10 cellular contexts compared by ENCODE assay signal in genomic region chr18:23970161-23971153, GRCh38. TPM values are rescaled to one million over a fixed set of nuclear protein-coding genes. Genes with fewer than 3 reads are reported as not detected.
DNase-seq lines count a peak whose midpoint lies in the region; ATAC-seq, FAIRE-seq and TF ChIP-seq lines count a peak whose summit lies in the region.
"Had no signal": no experiment of that assay in that cellular context is flagged by ENCODE, and none has a peak within 500 bp of the region (broad histone marks: within the 10 kb centered on the region; RNA-seq: fewer than 3 reads in every experiment).

No MANE protein-coding gene starts in this region.

- H3K27ac ChIP-seq in KOPT-K1 (ENCODE audit: low read depth, low read length, poor library complexity, severe bottlenecking) = peak overlapping the region; percentile 41
- peak overlapping the region; percentile 26; the same call in 1 of the 2 replicates for H3K27ac ChIP-seq in GM12878 (ENCODE audit: control insufficient read depth, insufficient read depth)

- H2AFZ ChIP-seq in GM12878 (ENCODE audit: control insufficient read depth, low read depth, low read length) = peak overlapping the region; percentile 59

- DNase-seq in activated CD4-positive, alpha-beta T cell treated with anti-CD3 and anti-CD28 coated beads for 1 hour = peak; percentile 38
- DNase-seq in GM12878 (ENCODE audit: low read depth, low spot score) = peak; percentile 42
- peak; percentile 54 to 56 for DNase-seq in stimulated activated CD8-positive, alpha-beta memory T cell treated with anti-CD3 and anti-CD28 coated beads, Interleukin-7, amount 100 ng/mL, for 4 hours (ENCODE audit: low read depth in 2 of 2)
- DNase-seq in HEK293T (ENCODE audit: extremely low spot score) = no peak
- DNase-seq in GDM1 (lab: John Stamatoyannopoulos, UW) = no peak
- DNase-seq: endodermal cell, uterus had no signal

- TF ChIP-seq POLR2A in GM12878 (IDR thresholded peaks at IDR 0.05; ENCODE audit: low read depth, low read length) = no peak

- no peak for TF ChIP-seq EP300 in GM12878 (IDR thresholded peaks at IDR 0.05; ENCODE audit: borderline replicate concordance in 1 of 2, control insufficient read depth in 1 of 2, low read depth in 2 of 2, low read length in 2 of 2)

- TF ChIP-seq CTCF in GM12878 (IDR thresholded peaks at IDR 0.05 in 2 of 3, conservative IDR thresholded peaks at IDR 0.05 in 1 of 3; ENCODE audit: control insufficient read depth in 2 of 3, extremely low read depth in 1 of 3, insufficient read depth in 1 of 3, low read depth in 3 of 3, low read length in 3 of 3) = no peak

- in situ Hi-C loops in GM12878 (cut with MboI) = no loop called here

- POLR2A ChIA-PET in GM12878 (lab: Charles Lee) = interaction anchor here (0.6 to 0.8 kb wide), 3 partner anchors 11 to 36 kb away, joined by 3 read pairs; no protein-coding TSS in a partner anchor
- POLR2A ChIA-PET in HEK293T (lab: Yijun Ruan, JAX) = no interaction called here

- no peaks in the 10 kb centered on the region for H4K20me1 ChIP-seq in GM12878 (ENCODE audit: control insufficient read depth, insufficient read depth)

- H3K27me3 ChIP-seq in GM12878 (replicated peaks in 1 of 2; ENCODE audit: control insufficient read depth in 2 of 2, insufficient read depth in 2 of 2, low read length in 1 of 2) = no peaks in the 10 kb centered on the region
- H3K27me3 ChIP-seq: uterus had no signal

- no TSS peak for BruUV-seq in GM12878 (replicated peaks; lab: Mats Ljungman, UMichigan)

- RAD21 ChIA-PET in GM12878 (lab: Charles Lee; ENCODE audit: unreplicated experiment) = no interaction called here

- peaks cover 36% of the 10 kb centered on the region for H3K4me1 ChIP-seq in GM12878 (ENCODE audit: control insufficient read depth, insufficient read depth, low read length)
- H3K4me1 ChIP-seq: uterus had no signal

- H3K4me3 ChIP-seq in GM12878 = no peak overlapping the region
- H3K4me3 ChIP-seq: uterus had no signal

- SMC1A ChIA-PET in GM12878 (lab: Charles Lee; ENCODE audit: uncharacterized antibody, unreplicated experiment) = interaction anchor here (0.9 to 1.6 kb wide), 4 partner anchors 11 to 149 kb away, joined by 3 to 7 read pairs (median 4); no protein-coding TSS in a partner anchor

- CTCF ChIA-PET in GM12878 (lab: Yijun Ruan, JAX) (interaction anchor here (1.2 to 1.4 kb wide), 3 partner anchors 33 to 52 kb away, joined by 3 to 4 read pairs (median 3); no protein-coding TSS in a partner anchor), HEK293T (lab: Yijun Ruan, JAX) (no interaction called here)

- TF ChIP-seq RAD21 in GM12878 (IDR thresholded peaks at IDR 0.05; ENCODE audit: insufficient read depth, low read depth, low read length) = no peak

- ATAC-seq in GM12878 (peak; percentile 39), GM21390 (IDR thresholded peaks at IDR 0.05; ENCODE audit: unreplicated experiment) (no peak)

- FAIRE-seq in GM12878 (lab: Jason Lieb, UNC) = no peak
- FAIRE-seq: TTC549 had no signal

- H3K36me3 ChIP-seq in KOPT-K1 (ENCODE audit: insufficient read depth, low read length) = no peaks in the 10 kb centered on the region
- H3K36me3 ChIP-seq in GM12878 (ENCODE audit: control insufficient read depth in 2 of 2, insufficient read depth in 2 of 2, low read length in 1 of 2) = no peaks in the 10 kb centered on the region
- H3K36me3 ChIP-seq: uterus had no signal

- no peaks in the 10 kb centered on the region for H3K79me2 ChIP-seq in GM12878 (ENCODE audit: control insufficient read depth, insufficient read depth, low read length)

- WGBS in GM12878 (ENCODE audit: insufficient coverage, insufficient replicate concordance, low lambda C conversion rate, missing lambda C conversion rate) = 19% methylated on average over 7 of the region's 7 CpGs

- H3K9ac ChIP-seq in GM12878 (ENCODE audit: control insufficient read depth, insufficient read depth, low read length) = no peak overlapping the region

- no peaks in the 10 kb centered on the region for H3K9me3 ChIP-seq in KOPT-K1 (ENCODE audit: insufficient read depth, low read length, poor library complexity, severe bottlenecking)
- H3K9me3 ChIP-seq in GM12878 (replicated peaks; ENCODE audit: control insufficient read depth, insufficient read depth, low read length) = no peaks in the 10 kb centered on the region
- H3K9me3 ChIP-seq: uterus had no signal

- intact Hi-C loops in GM12878 (cut with micrococcal nuclease; ENCODE audit: unreplicated experiment) = loop anchor here (2.0 kb wide), 1 partner anchor 38 kb away; no protein-coding TSS in a partner anchor

- H3K4me2 ChIP-seq in GM12878 (ENCODE audit: control insufficient read depth, insufficient read depth) = 0 out of 2 replicates have a peak overlapping the region, but pooled peaks have one; percentile 14

TF ChIP-seq in GM12878, 131 proteins besides CTCF, POLR2A, EP300 and RAD21 (continues in another document):
- TF ChIP-seq NR2C2 (IDR thresholded peaks at IDR 0.05; ENCODE audit: borderline replicate concordance, control insufficient read depth, insufficient read length, low read depth) (no peak), SIN3A (IDR thresholded peaks at IDR 0.05; ENCODE audit: low read depth, low read length) (no peak), KDM1A (IDR thresholded peaks at IDR 0.05; ENCODE audit: borderline replicate concordance) (no peak), BACH1 (IDR thresholded peaks at IDR 0.05; ENCODE audit: borderline replicate concordance) (no peak), NR2F1 (conservative IDR thresholded peaks at IDR 0.05) (no peak), CHD4 (IDR thresholded peaks at IDR 0.05) (no peak), CEBPB (IDR thresholded peaks at IDR 0.05; ENCODE audit: borderline replicate concordance in 1 of 2, low read depth in 2 of 2, low read length in 2 of 2) (no peak), ZNF384 (IDR thresholded peaks at IDR 0.05; ENCODE audit: borderline replicate concordance, low read depth, low read length) (peak; percentile 15; the same call in 1 of the 2 replicates), MTA2 (IDR thresholded peaks at IDR 0.05; ENCODE audit: low read depth) (no peak), TARDBP (IDR thresholded peaks at IDR 0.05; ENCODE audit: borderline replicate concordance) (no peak), RUNX3 (IDR thresholded peaks at IDR 0.05; ENCODE audit: low read length) (peak; percentile 67)

TF ChIP-seq in HEK293T, 16 proteins besides CTCF, POLR2A, EP300 and RAD21:
- TF ChIP-seq FOXM1 (IDR thresholded peaks at IDR 0.05; ENCODE audit: borderline replicate concordance) (no peak), FOXA1 (IDR thresholded peaks at IDR 0.05) (no peak), FOXK2 (IDR thresholded peaks at IDR 0.05) (no peak), ARNT (IDR thresholded peaks at IDR 0.05) (no peak), TARDBP (IDR thresholded peaks at IDR 0.05) (no peak), BHLHE40 (IDR thresholded peaks at IDR 0.05; ENCODE audit: borderline replicate concordance) (no peak), SP1 (IDR thresholded peaks at IDR 0.05) (no peak), ZNF384 (IDR thresholded peaks at IDR 0.05) (no peak), PKNOX1 (IDR thresholded peaks at IDR 0.05) (no peak), L3MBTL2 (conservative IDR thresholded peaks at IDR 0.05) (no peak), ELF4 (IDR thresholded peaks at IDR 0.05) (no peak), CTBP1 (IDR thresholded peaks at IDR 0.05; ENCODE audit: borderline replicate concordance) (no peak), LEF1 (IDR thresholded peaks at IDR 0.05; ENCODE audit: borderline replicate concordance) (no peak)

RNA-seq across cellular contexts. Expression of gene TTC39C, which starts 44.1 kb away (rescaled TPM):
- 78.9 and 87.4 TPM in 2 replicates for total RNA-seq in GM12878 (2013; cell fraction: nucleolus; rRNA removed)
- 74.6 and 80.3 TPM in 2 replicates for total RNA-seq in GM12878 (2014; rRNA removed)
- 81.1 and 84.4 TPM in 2 replicates for total RNA-seq in GM12878 (2014; rRNA removed; fragmentation: Illumina TruSeq; extraction: Trizol)
- total RNA-seq in GM12878 (2021) = 72.8 and 76.5 TPM in 2 replicates
- 20.4 TPM for polyA plus RNA-seq in GM12878 (2011; ENCODE audit: low read depth)
- 25.2 and 33.2 TPM in 2 replicates for polyA plus RNA-seq in GM12878 (2011; rRNA removed)
- polyA plus RNA-seq in GM12878 (2011; cell fraction: cytosol; rRNA removed) = 8.8 and 10.1 TPM in 2 replicates
- polyA plus RNA-seq in GM12878 (2011; cell fraction: nucleus; rRNA removed) = 24.3 and 24.8 TPM in 2 replicates
- 38.1 and 44.0 TPM in 2 replicates for polyA plus RNA-seq in GM12878 (2012)
- 59.7 and 77.6 TPM in 2 replicates for polyA plus RNA-seq in GM12878 (2014; fragmentation: Illumina TruSeq; extraction: Trizol)
- polyA plus RNA-seq in GM12878 (2014; fragmentation: Nextera tagmentation; extraction: Ambion mirVana) = 10 to 100 TPM; 21.1 to 37.2 TPM
- polyA plus RNA-seq in GM12878 (2014; rRNA removed) = 59.7 and 63.3 TPM in 2 replicates
- polyA plus RNA-seq in GM12878 (2016; fragmentation: Nextera tagmentation; extraction: Ambion mirVana) = 10 to 100 TPM; 69.8 to 91.0 TPM
- 26.0 and 27.4 TPM in 2 replicates for polyA minus RNA-seq in GM12878 (2011; rRNA and poly(A)+ RNA removed)
- polyA minus RNA-seq in GM12878 (2011; cell fraction: cytosol; rRNA and poly(A)+ RNA removed) = 9.9 and 13.0 TPM in 2 replicates
- 12.9 and 22.0 TPM in 2 replicates for polyA minus RNA-seq in GM12878 (2011; cell fraction: nucleus; rRNA and poly(A)+ RNA removed)

Comparison
In these comparisons a context has a peak if more than half of its experiments do, and no peak if none do; other contexts are left out.
1. DNase-seq: peak in activated CD4-positive, alpha-beta T cell treated with anti-CD3 and anti-CD28 coated beads for 1 hour (single experiment), GM12878 (single experiment) and stimulated activated CD8-positive, alpha-beta memory T cell treated with anti-CD3 and anti-CD28 coated beads, Interleukin-7, amount 100 ng/mL, for 4 hours (2 of 2); none in HEK293T (single experiment) and GDM1 (single experiment).